1 cellular context compared by ENCODE assay signal in genomic region chr14:90330203-90331196, GRCh38.
TF ChIP-seq lines count a peak whose summit lies in the region.

No MANE protein-coding gene starts in this region.

TF ChIP-seq in K562, 482 proteins besides CTCF, POLR2A, EP300 and RAD21 (continued from another document):
- TF ChIP-seq ZNF592 (IDR thresholded peaks at IDR 0.05) = no peak
- no peak for TF ChIP-seq GTF2F1 (IDR thresholded peaks at IDR 0.05; ENCODE audit: low read depth, low read length)
- TF ChIP-seq HINFP (tag; conservative IDR thresholded peaks at IDR 0.05; ENCODE audit: low read depth) = no peak
- no peak for TF ChIP-seq PRMT5 (CRISPR knock-in tag; IDR thresholded peaks at IDR 0.05)
- no peak for TF ChIP-seq FOXK2 (conservative IDR thresholded peaks at IDR 0.05 in 1 of 2, IDR thresholded peaks at IDR 0.05 in 1 of 2; ENCODE audit: low read depth in 2 of 2)
- no peak for TF ChIP-seq ELK3 (CRISPR knock-in tag; IDR thresholded peaks at IDR 0.05)
- TF ChIP-seq HNRNPUL1 (IDR thresholded peaks at IDR 0.05; ENCODE audit: low read length) = no peak
- no peak for TF ChIP-seq BCL6 (CRISPR knock-in tag; IDR thresholded peaks at IDR 0.05)
- TF ChIP-seq MIER1 (IDR thresholded peaks at IDR 0.05; ENCODE audit: low read depth) = no peak
- no peak for TF ChIP-seq ILF3 (IDR thresholded peaks at IDR 0.05; ENCODE audit: borderline replicate concordance)
- TF ChIP-seq MCM7 (IDR thresholded peaks at IDR 0.05) = no peak
- TF ChIP-seq RBFOX2 (IDR thresholded peaks at IDR 0.05; ENCODE audit: low read depth, low read length) = 0 out of 2 replicates have a peak, but pooled peaks have one; percentile 11
- no peak for TF ChIP-seq DPF2 (IDR thresholded peaks at IDR 0.05)
